Comparison of ENCODE assay signal across 35 cellular contexts in genomic region chr12:94694732-94695131, GRCh38. TPM values are rescaled to one million over a fixed set of nuclear protein-coding genes. Genes with fewer than 3 reads are reported as not detected.
"Had no signal": no experiment of that assay in that cellular context is flagged by ENCODE, and none has a peak within 500 bp of the region (broad histone marks: within the 10 kb centered on the region; RNA-seq: fewer than 3 reads in every experiment).

No MANE protein-coding gene starts in this region.

- H3K4me3 ChIP-seq: MG63 had no signal

- H3K36me3 ChIP-seq: MG63 had no signal

- H3K9me3 ChIP-seq: MG63 had no signal

- DNase-seq: Karpas-422, Kasumi-1, MG63, MM.1S, MV-4-11, NCI-H1048, NCI-H1092, NCI-H1092 treated with DMSO at 0.1 percent for 48 hours, NCI-H1105, NCI-H1105 treated with DMSO at 0.1 percent for 48 hours, NCI-H1417, NCI-H1417 treated with DMSO at 0.1 percent for 48 hours, NCI-H1436, NCI-H1436 treated with DMSO at 0.1 percent for 48 hours, NCI-H146, NCI-H1694, NCI-H1694 treated with DMSO at 0.1 percent for 48 hours, NCI-H187, NCI-H187 treated with DMSO at 0.1 percent for 48 hours, NCI-H1930, NCI-H2029, NCI-H2029 treated with DMSO at 0.1 percent for 48 hours, NCI-H2081, NCI-H2081 treated with DMSO at 0.1 percent for 48 hours, NCI-H2107, NCI-H2171, NCI-H2171 treated with DMSO at 0.1 percent for 48 hours, NCI-H2227 treated with DMSO at 0.1 percent for 48 hours, NCI-H226, NCI-H345, NCI-H446, NCI-H446 treated with DMSO at 0.1 percent for 48 hours, NCI-H510A, NCI-H510A treated with DMSO at 0.1 percent for 48 hours had no signal

- H3K27me3 ChIP-seq: MG63 had no signal

RNA-seq across cellular contexts. Expression of gene TMCC3, which starts 44.4 kb away (rescaled TPM):
- total RNA-seq: NCI-H460 had no signal
